ENCODE assay signal across 26 cellular contexts in genomic region chr9:131194767-131195166, GRCh38.
"Had no signal": no experiment of that assay in that cellular context is flagged by ENCODE, and none has a peak within 500 bp of the region (broad histone marks: within the 10 kb centered on the region; RNA-seq: fewer than 3 reads in every experiment).

No MANE protein-coding gene starts in this region.

- H3K9me3 ChIP-seq: body of pancreas, esophagus muscularis mucosa, left lung, testis, uterus had no signal

- H3K36me3 ChIP-seq: uterus had no signal

- H3K4me1 Mint-ChIP-seq: activated naive CD4-positive, alpha-beta T cell treated with anti-CD3 and anti-CD28 coated beads, Interleukin-2, amount 50 U/mL, for 24 hours had no signal

- ATAC-seq: body of pancreas; left lung; natural killer cell; stimulated activated naive B cell treated with anti-CD40 and anti-IgM and Interleukin-4, amounts not matched to agents 10 μg/mL and 1 μg/mL and 100 μg/mL, for 72 hours had no signal

- H3K4me3 ChIP-seq: body of pancreas, esophagus muscularis mucosa, left lung, lung, testis, uterus had no signal

- H3K27me3 Mint-ChIP-seq: activated naive CD4-positive, alpha-beta T cell treated with anti-CD3 and anti-CD28 coated beads, Interleukin-2, amount 50 U/mL, for 24 hours; progenitor cell of endocrine pancreas; stimulated activated naive B cell treated with anti-CD40 and anti-IgM and Interleukin-4, amounts not matched to agents 10 μg/mL and 1 μg/mL and 100 μg/mL, for 72 hours had no signal

- DNase-seq: activated CD4-positive, alpha-beta T cell treated with anti-CD3 and anti-CD28 coated beads for 4 hours; activated CD4-positive, alpha-beta T cell treated with anti-CD3 and anti-CD28 coated beads, Interleukin-2, amount 50 U/mL, for 48 hours; activated CD4-positive, CD25-positive, alpha-beta regulatory T cell; activated gamma-delta T cell treated with Interleukin-2 at 50 U/mL for 16 hours; anterior cingulate cortex; body of pancreas; central memory CD4-positive, alpha-beta T cell; dermis blood vessel endothelial cell; effector memory CD4-positive, alpha-beta T cell; hippocampal formation; kidney glomerular epithelial cell; left lung; natural killer cell; retina; stimulated activated CD4-positive, alpha-beta T cell treated with anti-CD3 and anti-CD28 coated beads, Interleukin-2, amount 100 ng/mL, for 48 hours; stimulated activated CD8-positive, alpha-beta memory T cell treated with anti-CD3 and anti-CD28 coated beads, Interleukin-4, amount 100 ng/mL, for 48 hours; stimulated activated naive B cell treated with anti-CD40 and anti-IgM and Interleukin-4, amounts not matched to agents 10 μg/mL and 1 μg/mL and 100 μg/mL, for 72 hours; T-helper 9 cell; testis; trophoblast cell; uterus had no signal

- H3K27ac Mint-ChIP-seq: activated naive CD4-positive, alpha-beta T cell treated with anti-CD3 and anti-CD28 coated beads, Interleukin-2, amount 50 U/mL, for 24 hours; activated T-helper 1 cell treated with anti-CD3 and anti-CD28 coated beads, Interleukin-12 subunit alpha, Interleukin-12 subunit beta, Interleukin-2, Interleukin-4 antibody, amounts not matched to agents 30 ng/mL and 10 ng/mL and 1 ng/mL, durations not matched to agents 14 hours and 24 hours and 36 hours; natural killer cell; progenitor cell of endocrine pancreas; stimulated activated naive B cell treated with anti-CD40 and anti-IgM and Interleukin-4, amounts not matched to agents 10 μg/mL and 1 μg/mL and 100 μg/mL, for 72 hours had no signal

- H3K4me3 Mint-ChIP-seq: activated naive CD4-positive, alpha-beta T cell treated with anti-CD3 and anti-CD28 coated beads, Interleukin-2, amount 50 U/mL, for 24 hours; activated T-helper 1 cell treated with anti-CD3 and anti-CD28 coated beads, Interleukin-12 subunit alpha, Interleukin-12 subunit beta, Interleukin-2, Interleukin-4 antibody, amounts not matched to agents 30 ng/mL and 10 ng/mL and 1 ng/mL, durations not matched to agents 14 hours and 24 hours and 36 hours; natural killer cell; stimulated activated naive B cell treated with anti-CD40 and anti-IgM and Interleukin-4, amounts not matched to agents 10 μg/mL and 1 μg/mL and 100 μg/mL, for 72 hours had no signal

- H3K4me1 ChIP-seq: body of pancreas, esophagus muscularis mucosa, left lung, testis, uterus had no signal

- H3K27ac ChIP-seq: body of pancreas, esophagus muscularis mucosa, left lung, testis, uterus had no signal

- H3K27me3 ChIP-seq: body of pancreas, esophagus muscularis mucosa, left lung, testis, uterus had no signal

- H3K9me3 Mint-ChIP-seq: activated naive CD4-positive, alpha-beta T cell treated with anti-CD3 and anti-CD28 coated beads, Interleukin-2, amount 50 U/mL, for 24 hours; activated T-helper 1 cell treated with anti-CD3 and anti-CD28 coated beads, Interleukin-12 subunit alpha, Interleukin-12 subunit beta, Interleukin-2, Interleukin-4 antibody, amounts not matched to agents 30 ng/mL and 10 ng/mL and 1 ng/mL, durations not matched to agents 14 hours and 24 hours and 36 hours; natural killer cell; stimulated activated naive B cell treated with anti-CD40 and anti-IgM and Interleukin-4, amounts not matched to agents 10 μg/mL and 1 μg/mL and 100 μg/mL, for 72 hours had no signal
